Comparison of ENCODE assay signal across 17 cellular contexts in genomic region chr1:173860065-173860464, GRCh38. TPM values are rescaled to one million over a fixed set of nuclear protein-coding genes. Genes with fewer than 3 reads are reported as not detected.
"Had no signal": no experiment of that assay in that cellular context is flagged by ENCODE, and none has a peak within 500 bp of the region (broad histone marks: within the 10 kb centered on the region; RNA-seq: fewer than 3 reads in every experiment).

No MANE protein-coding gene starts in this region.

- H3K27me3 ChIP-seq: adrenal gland, gastrocnemius medialis, left lung, sigmoid colon, suprapubic skin, upper lobe of right lung had no signal

- H3K27me3 Mint-ChIP-seq: natural killer cell treated with Interleukin-12 subunit alpha and Interleukin-12 subunit beta and Interleukin-15 and Interleukin-18, amount 100 ng/mL, for 72 hours had no signal

- H3K9me3 ChIP-seq: adrenal gland, gastrocnemius medialis, left lung, sigmoid colon, suprapubic skin, upper lobe of right lung had no signal

- H3K27ac ChIP-seq: adrenal gland, coronary artery, gastrocnemius medialis, left lung, sigmoid colon, suprapubic skin, upper lobe of right lung had no signal

- H3K4me3 ChIP-seq: adrenal gland, coronary artery, gastrocnemius medialis, left lung, sigmoid colon, suprapubic skin, upper lobe of right lung had no signal

- H3K9me3 Mint-ChIP-seq: natural killer cell treated with Interleukin-12 subunit alpha and Interleukin-12 subunit beta and Interleukin-15 and Interleukin-18, amount 100 ng/mL, for 72 hours had no signal

- ATAC-seq: gastrocnemius medialis, left lung, upper lobe of right lung had no signal

- DNase-seq: activated CD4-positive, alpha-beta T cell treated with anti-CD3 and anti-CD28 coated beads for 1 hour; activated effector memory CD4-positive, alpha-beta T cell treated with anti-CD3 and anti-CD28 coated beads, Interleukin-2, amount 50 U/mL, for 16 hours; activated T-cell treated with anti-CD3 and anti-CD28 coated beads for 4 hours; adrenal gland; central memory CD4-positive, alpha-beta T cell; effector CD4-positive, alpha-beta T cell; gastrocnemius medialis; left lung; sigmoid colon; stimulated activated CD4-positive, alpha-beta T cell treated with anti-CD3 and anti-CD28 coated beads, Interleukin-2, amount 100 ng/mL, for 24 hours; stimulated activated naive CD4-positive, alpha-beta T cell; SW 1271; upper lobe of right lung had no signal

- H3K4me3 Mint-ChIP-seq: natural killer cell treated with Interleukin-12 subunit alpha and Interleukin-12 subunit beta and Interleukin-15 and Interleukin-18, amount 100 ng/mL, for 72 hours had no signal

RNA-seq across cellular contexts. Expression of gene SERPINC1, which starts 57.1 kb away (rescaled TPM):
- total RNA-seq: fibroblast of lung, sigmoid colon, upper lobe of right lung had no signal
- polyA plus RNA-seq: fibroblast of lung had no signal
